6 cellular contexts compared by ENCODE assay signal in genomic region chr9:128434340-128434739, GRCh38.
"Had no signal": no experiment of that assay in that cellular context is flagged by ENCODE, and none has a peak within 500 bp of the region (broad histone marks: within the 10 kb centered on the region; RNA-seq: fewer than 3 reads in every experiment).

No MANE protein-coding gene starts in this region.

- H2AFZ ChIP-seq: GM23338 had no signal

- H3K4me2 ChIP-seq: GM23338 had no signal

- DNase-seq: HFFc6, IMR-90, KG1 had no signal

- H3K4me3 ChIP-seq: GM23338, HAP-1, K562 had no signal

- H3K9me3 ChIP-seq: HAP-1 had no signal
